In genomic region chr3:115551091-115551490, GRCh38 we compare ENCODE assay signal across 18 cellular contexts.
"Had no signal": no experiment of that assay in that cellular context is flagged by ENCODE, and none has a peak within 500 bp of the region (broad histone marks: within the 10 kb centered on the region; RNA-seq: fewer than 3 reads in every experiment).

No MANE protein-coding gene starts in this region.

- DNase-seq: activated CD4-positive, alpha-beta T cell treated with anti-CD3 and anti-CD28 coated beads, Interleukin-2, amount 50 U/mL, for 1 hour; activated CD4-positive, CD25-positive, alpha-beta regulatory T cell treated with anti-CD3 and anti-CD28 coated beads, Interleukin-2, amount 50 U/mL, for 72 hours; activated gamma-delta T cell treated with Interleukin-2 at 50 U/mL for 16 hours; activated T-cell treated with anti-CD3 and anti-CD28 coated beads, Interleukin-2, amount 50 U/mL, for 1 hour; brain microvascular endothelial cell; caudate nucleus; dermis blood vessel endothelial cell; effector CD8-positive, alpha-beta T cell; erythroblast; foreskin melanocyte; immature natural killer cell; right lobe of liver; stimulated activated CD4-positive, alpha-beta T cell treated with anti-CD3 and anti-CD28 coated beads, Interleukin-1b, Interleukin-23, amount 100 ng/mL, for 48 hours; substantia nigra; WERI-Rb-1 had no signal

- ATAC-seq: natural killer cell treated with Interleukin-12 subunit alpha and Interleukin-12 subunit beta and Interleukin-15 and Interleukin-18, amount 100 ng/mL, for 72 hours had no signal

- H3K36me3 Mint-ChIP-seq: activated naive CD4-positive, alpha-beta T cell treated with anti-CD3 and anti-CD28 coated beads, Interleukin-2, amount 50 U/mL, for 24 hours; immature natural killer cell; natural killer cell treated with Interleukin-12 subunit alpha and Interleukin-12 subunit beta and Interleukin-15 and Interleukin-18, amount 100 ng/mL, for 72 hours had no signal

- H3K4me3 Mint-ChIP-seq: activated naive CD4-positive, alpha-beta T cell treated with anti-CD3 and anti-CD28 coated beads, Interleukin-2, amount 50 U/mL, for 24 hours; immature natural killer cell; natural killer cell treated with Interleukin-12 subunit alpha and Interleukin-12 subunit beta and Interleukin-15 and Interleukin-18, amount 100 ng/mL, for 72 hours; stimulated activated naive CD8-positive, alpha-beta T cell treated with anti-CD3 and anti-CD28 coated beads, Interleukin-15, Interleukin-2, amounts not matched to agents 100 ng/mL and 50 ng/mL, for 24 hours had no signal

- H3K9me3 Mint-ChIP-seq: activated naive CD4-positive, alpha-beta T cell treated with anti-CD3 and anti-CD28 coated beads, Interleukin-2, amount 50 U/mL, for 24 hours; immature natural killer cell; natural killer cell treated with Interleukin-12 subunit alpha and Interleukin-12 subunit beta and Interleukin-15 and Interleukin-18, amount 100 ng/mL, for 72 hours; stimulated activated naive CD8-positive, alpha-beta T cell treated with anti-CD3 and anti-CD28 coated beads, Interleukin-15, Interleukin-2, amounts not matched to agents 100 ng/mL and 50 ng/mL, for 24 hours had no signal

- H3K4me1 Mint-ChIP-seq: activated naive CD4-positive, alpha-beta T cell treated with anti-CD3 and anti-CD28 coated beads, Interleukin-2, amount 50 U/mL, for 24 hours; immature natural killer cell had no signal

- H3K27ac Mint-ChIP-seq: activated naive CD4-positive, alpha-beta T cell treated with anti-CD3 and anti-CD28 coated beads, Interleukin-2, amount 50 U/mL, for 24 hours; immature natural killer cell; natural killer cell treated with Interleukin-12 subunit alpha and Interleukin-12 subunit beta and Interleukin-15 and Interleukin-18, amount 100 ng/mL, for 72 hours; stimulated activated naive CD8-positive, alpha-beta T cell treated with anti-CD3 and anti-CD28 coated beads, Interleukin-15, Interleukin-2, amounts not matched to agents 100 ng/mL and 50 ng/mL, for 24 hours had no signal
